ENCODE assay signal across 19 cellular contexts in genomic region chr4:133537882-133538281, GRCh38.
A peak's percentile ranks its signal among the peaks of the same experiment; 100 is the strongest.
DNase-seq lines count a peak whose midpoint lies in the region; ATAC-seq and TF ChIP-seq lines count a peak whose summit lies in the region.
"Had no signal": no experiment of that assay in that cellular context is flagged by ENCODE, and none has a peak within 500 bp of the region (broad histone marks: within the 10 kb centered on the region; RNA-seq: fewer than 3 reads in every experiment).

No MANE protein-coding gene starts in this region.

- DNase-seq in HEK293T (ENCODE audit: extremely low spot score): no peak
- no peak for DNase-seq in endodermal cell
- DNase-seq in NCI-H345 treated with DMSO at 0.1 percent for 48 hours (lab: John Stamatoyannopoulos, UW; ENCODE audit: unreplicated experiment): no peak
- DNase-seq in GM19238 (ENCODE audit: insufficient read length, low spot score): no peak
- DNase-seq: CD4-positive, CD25-positive, alpha-beta regulatory T cell; CD8-positive, alpha-beta T cell; DMS 273 treated with DMSO at 0.1 percent for 48 hours; DMS79; EL; GDM1; H7; HFFc6 had no signal

- H3K27me3 Mint-ChIP-seq in endodermal cell (ENCODE audit: insufficient read depth): no peaks in the 10 kb centered on the region
- H3K27me3 Mint-ChIP-seq: B cell; CD4-positive, CD25-positive, alpha-beta regulatory T cell had no signal

- peak overlapping the region; percentile 43 for H3K27ac Mint-ChIP-seq in endodermal cell
- H3K27ac Mint-ChIP-seq: B cell; CD4-positive, CD25-positive, alpha-beta regulatory T cell; CD8-positive, alpha-beta T cell; HFFc6 had no signal

- no peak overlapping the region for H3K4me2 ChIP-seq in neural cell (ENCODE audit: low read length)
- H3K4me2 ChIP-seq: BLaER1 had no signal

- no peaks in the 10 kb centered on the region for H3K79me2 ChIP-seq in neural cell (replicated peaks; ENCODE audit: insufficient read depth, low read length)

- H3K4me3 Mint-ChIP-seq in endodermal cell: no peak overlapping the region
- H3K4me3 Mint-ChIP-seq: B cell; CD4-positive, CD25-positive, alpha-beta regulatory T cell; CD8-positive, alpha-beta T cell; HFFc6 had no signal

- no peak overlapping the region for H3K27ac ChIP-seq in endodermal cell (ENCODE audit: low read depth, low read length)
- H3K27ac ChIP-seq in neural cell (ENCODE audit: low read length): peak overlapping the region; percentile 3
- H3K27ac ChIP-seq: BLaER1, C4-2B had no signal

- H3K9me3 ChIP-seq in endodermal cell (ENCODE audit: control insufficient read depth, low read length) (no peaks in the 10 kb centered on the region), neural cell (ENCODE audit: low read length) (no peaks in the 10 kb centered on the region)
- H3K9me3 ChIP-seq: BLaER1 had no signal

- H3K4me1 Mint-ChIP-seq in endodermal cell: peaks cover 13% of the 10 kb centered on the region
- H3K4me1 Mint-ChIP-seq: B cell; CD4-positive, CD25-positive, alpha-beta regulatory T cell had no signal

- H2AFZ ChIP-seq in neural cell (ENCODE audit: low read depth, low read length): no peak overlapping the region

- CTCF ChIA-PET in HEK293T (lab: Yijun Ruan, JAX): no interaction called here

- no peak for TF ChIP-seq RAD21 in neural cell (conservative IDR thresholded peaks at IDR 0.05)

- H3K27me3 ChIP-seq in endodermal cell (ENCODE audit: control insufficient read depth, insufficient read depth, low read length, poor library complexity, severe bottlenecking): no peaks in the 10 kb centered on the region
- no peaks in the 10 kb centered on the region for H3K27me3 ChIP-seq in neural cell (ENCODE audit: insufficient read depth, low read depth, low read length)
- H3K27me3 ChIP-seq: BLaER1 had no signal

- no peak for ATAC-seq in activated CD4-positive, CD25-positive, alpha-beta regulatory T cell treated with anti-CD3 and anti-CD28 coated beads, Interleukin-2, amount 50 U/mL, for 24 hours
- ATAC-seq: CD8-positive, alpha-beta T cell; GM12878; HCT116 had no signal

- H3K4me1 ChIP-seq in endodermal cell (ENCODE audit: control insufficient read depth, insufficient read depth, low read length): no peaks in the 10 kb centered on the region
- H3K4me1 ChIP-seq: BLaER1 had no signal

- no peaks in the 10 kb centered on the region for H3K9me2 ChIP-seq in neural cell (ENCODE audit: insufficient read depth, low read length)

- no peaks in the 10 kb centered on the region for H4K20me1 ChIP-seq in neural cell (ENCODE audit: insufficient read depth)
- H4K20me1 ChIP-seq: BLaER1 had no signal

- peaks cover 16% of the 10 kb centered on the region for H3K9me3 Mint-ChIP-seq in endodermal cell

- peak overlapping the region; percentile 5 for H3K9ac ChIP-seq in endodermal cell (ENCODE audit: extremely low read depth, low read length, poor library complexity, severe bottlenecking)
- H3K9ac ChIP-seq in neural cell (ENCODE audit: low read length): no peak overlapping the region
- H3K9ac ChIP-seq: BLaER1 had no signal

- TF ChIP-seq EP300 in neural cell (conservative IDR thresholded peaks at IDR 0.05; ENCODE audit: poor library complexity, severe bottlenecking): peak; percentile 85

- no peak for TF ChIP-seq CTCF in endodermal cell (conservative IDR thresholded peaks at IDR 0.05)
- no peak for TF ChIP-seq CTCF in neural cell (IDR thresholded peaks at IDR 0.05; ENCODE audit: poor library complexity, severe bottlenecking)

- H3K36me3 ChIP-seq in endodermal cell (ENCODE audit: control insufficient read depth, insufficient read depth, low read length) (no peaks in the 10 kb centered on the region), neural cell (ENCODE audit: insufficient read depth, low read length) (no peaks in the 10 kb centered on the region)
- H3K36me3 ChIP-seq: BLaER1 had no signal

- H3K4me3 ChIP-seq in endodermal cell (ENCODE audit: low read length): no peak overlapping the region
- H3K4me3 ChIP-seq in neural cell (ENCODE audit: low read length): no peak overlapping the region
- H3K4me3 ChIP-seq: BLaER1, GM12878 had no signal

- POLR2A ChIA-PET in HEK293T (lab: Yijun Ruan, JAX): no interaction called here

- peaks cover 14% of the 10 kb centered on the region for H3K36me3 Mint-ChIP-seq in endodermal cell (ENCODE audit: low read depth)
- H3K36me3 Mint-ChIP-seq: CD4-positive, CD25-positive, alpha-beta regulatory T cell; CD8-positive, alpha-beta T cell had no signal

- H3F3A ChIP-seq in neural cell (ENCODE audit: insufficient read depth, low read length, poor library complexity, severe bottlenecking): no peaks in the 10 kb centered on the region

- WGBS in endodermal cell (ENCODE audit: insufficient coverage in 1 of 2, insufficient read length in 1 of 2), 2 experiments: 80 to 95% methylated on average over 1 to 4 of the region's 4 CpGs

TF ChIP-seq in HEK293T, 16 proteins besides CTCF, POLR2A, EP300 and RAD21:
- TF ChIP-seq SUZ12 (IDR thresholded peaks at IDR 0.05): no peak
- TF ChIP-seq, protein P1, sequence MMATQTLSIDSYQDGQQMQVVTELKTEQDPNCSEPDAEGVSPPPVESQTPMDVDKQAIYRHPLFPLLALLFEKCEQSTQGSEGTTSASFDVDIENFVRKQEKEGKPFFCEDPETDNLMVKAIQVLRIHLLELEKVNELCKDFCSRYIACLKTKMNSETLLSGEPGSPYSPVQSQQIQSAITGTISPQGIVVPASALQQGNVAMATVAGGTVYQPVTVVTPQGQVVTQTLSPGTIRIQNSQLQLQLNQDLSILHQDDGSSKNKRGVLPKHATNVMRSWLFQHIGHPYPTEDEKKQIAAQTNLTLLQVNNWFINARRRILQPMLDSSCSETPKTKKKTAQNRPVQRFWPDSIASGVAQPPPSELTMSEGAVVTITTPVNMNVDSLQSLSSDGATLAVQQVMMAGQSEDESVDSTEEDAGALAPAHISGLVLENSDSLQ (IDR thresholded peaks at IDR 0.05): 0 out of 2 replicates have a peak, but pooled peaks have one; percentile 36

TF ChIP-seq in neural cell, 6 proteins besides CTCF, POLR2A, EP300 and RAD21:
- peak; percentile 65 for TF ChIP-seq POLR2AphosphoS5 (IDR thresholded peaks at IDR 0.05)
- no peak for TF ChIP-seq SMC3 (conservative IDR thresholded peaks at IDR 0.05; ENCODE audit: poor library complexity)
